ENCODE assay signal across 9 cellular contexts in genomic region chr12:94601307-94601706, GRCh38. TPM values are rescaled to one million over a fixed set of nuclear protein-coding genes. Genes with fewer than 3 reads are reported as not detected.
DNase-seq lines count a peak whose midpoint lies in the region; TF ChIP-seq lines count a peak whose summit lies in the region.
"Not testable (repeated sequence)": the region's sequence is repeated elsewhere in the genome, so short reads cannot be mapped to it uniquely, and the experiment has no call there.
"Had no signal": no experiment of that assay in that cellular context is flagged by ENCODE, and none has a peak within 500 bp of the region (broad histone marks: within the 10 kb centered on the region; RNA-seq: fewer than 3 reads in every experiment).

No MANE protein-coding gene starts in this region.

- 0 out of 2 replicates have a peak overlapping the region, but pooled peaks have one; percentile 34 for H3K4me2 ChIP-seq in BLaER1
- H3K4me2 ChIP-seq in mammary epithelial cell (ENCODE audit: insufficient read depth, low read depth, low read length), result not testable (repeated sequence)

- intact Hi-C loops in mammary epithelial cell (cut with micrococcal nuclease), result loop anchor here (5.0 kb wide), 3 partner anchors 54 to 736 kb away; no protein-coding TSS in a partner anchor
- intact Hi-C loops in thyroid gland (cut with DNase I), result not testable (repeated sequence)

- H3K27ac ChIP-seq in BLaER1; mammary epithelial cell (ENCODE audit: insufficient read depth, low read depth, low read length); thyroid gland: not testable (repeated sequence)

- H3K79me2 ChIP-seq in mammary epithelial cell (ENCODE audit: insufficient read depth, low read length), result peaks cover 32% of the 10 kb centered on the region

- dilution Hi-C loops in mammary epithelial cell (cut with HindIII; ENCODE audit: low sequenced_read_pairs), result not testable (repeated sequence)

- H3K9ac ChIP-seq in BLaER1; mammary epithelial cell (ENCODE audit: insufficient read depth, low read length): not testable (repeated sequence)

- not testable (repeated sequence) for H3K4me3 ChIP-seq in BLaER1; mammary epithelial cell (replicated peaks in 1 of 3; ENCODE audit: insufficient read depth in 1 of 3, low read depth in 2 of 3, low read length in 3 of 3); fibroblast of mammary gland (ENCODE audit: control insufficient read depth, low read depth, low read length); thyroid gland (replicated peaks in 1 of 3)

- not testable (repeated sequence) for H2AFZ ChIP-seq in mammary epithelial cell (ENCODE audit: low read depth, low read length)

- H3K9me3 ChIP-seq in BLaER1, result peaks cover 11% of the 10 kb centered on the region
- not testable (repeated sequence) for H3K9me3 ChIP-seq in mammary epithelial cell (replicated peaks; ENCODE audit: insufficient read depth, low read length); thyroid gland

- not testable (repeated sequence) for TF ChIP-seq POLR2A in thyroid gland (IDR thresholded peaks at IDR 0.05)

- DNase-seq in HCEC 1CT (peak; percentile 19), LHCN-M2 (ENCODE audit: low read depth) (peak; percentile 36), mammary epithelial cell (peak; percentile 56), fibroblast of mammary gland (ENCODE audit: low read depth) (peak; percentile 27), myocyte (ENCODE audit: low read depth) (peak; percentile 23), thyroid gland (peak; percentile 53 to 60)

- H3K4me1 ChIP-seq in BLaER1 (peaks cover 16% of the 10 kb centered on the region), mammary epithelial cell (ENCODE audit: insufficient read depth, low read length) (peaks cover 15% of the 10 kb centered on the region), thyroid gland (peaks cover 0 to 13% of the 10 kb centered on the region in 2 donors)

- not testable (repeated sequence) for TF ChIP-seq CTCF in mammary epithelial cell (conservative IDR thresholded peaks at IDR 0.05 in 1 of 2, IDR thresholded peaks at IDR 0.05 in 1 of 2; ENCODE audit: extremely low read depth in 1 of 2, insufficient read depth in 1 of 2, low read depth in 1 of 2, low read length in 2 of 2); fibroblast of mammary gland (conservative IDR thresholded peaks at IDR 0.05; ENCODE audit: control insufficient read depth, insufficient read depth, low read depth, low read length); thyroid gland (IDR thresholded peaks at IDR 0.05)

- in situ Hi-C loops in mammary epithelial cell (cut with MboI; ENCODE audit: low sequenced_read_pairs in 2 of 2), result not testable (repeated sequence)

- CTCF ChIA-PET in mammary epithelial cell (lab: Charles Lee; ENCODE audit: low non-redundant PET), result not testable (repeated sequence)

- not testable (repeated sequence) for BruUV-seq in mammary epithelial cell (replicated peaks; lab: Mats Ljungman, UMichigan)

- 96% methylated on average over 5 of the region's 5 CpGs for WGBS in mammary epithelial cell (ENCODE audit: low coverage, missing lambda C conversion rate)
- 67 to 80% methylated on average over 5 of the region's 5 CpGs for WGBS in thyroid gland, 2 donors

- H3K36me3 ChIP-seq in BLaER1; mammary epithelial cell (ENCODE audit: insufficient read depth, low read length); thyroid gland: not testable (repeated sequence)

- H4K20me1 ChIP-seq in BLaER1; mammary epithelial cell (ENCODE audit: insufficient read depth, low read length): not testable (repeated sequence)

- H3K27me3 ChIP-seq in BLaER1; mammary epithelial cell (ENCODE audit: insufficient read depth, low read length); thyroid gland: not testable (repeated sequence)

RNA-seq across cellular contexts. Expression of gene TMCC3, which starts 49.0 kb away (rescaled TPM):
- total RNA-seq in LHCN-M2 (2014; rRNA removed) (5.1 and 7.2 TPM in 2 replicates), mammary epithelial cell (10 to 100 TPM in 1 of 2 donors, 1 to 10 TPM in 1; 1.3 to 22.7 TPM), myocyte (6.0 and 10.5 TPM in 2 replicates), thyroid gland (10 to 100 TPM; 15.0 to 25.6 (median 19.3) TPM)
- 0.01 TPM for polyA plus RNA-seq in LHCN-M2 (2012)
- 9.3 TPM for polyA plus RNA-seq in mammary epithelial cell
- polyA minus RNA-seq in mammary epithelial cell, result 10.5 TPM
- polyA plus RNA-seq in myocyte (2012), result 1.3 TPM
- total RNA-seq: HepG2 had no signal
- polyA plus RNA-seq: BJ, HepG2 had no signal
